1 cellular context compared by ENCODE assay signal in the genomic region with DNA sequence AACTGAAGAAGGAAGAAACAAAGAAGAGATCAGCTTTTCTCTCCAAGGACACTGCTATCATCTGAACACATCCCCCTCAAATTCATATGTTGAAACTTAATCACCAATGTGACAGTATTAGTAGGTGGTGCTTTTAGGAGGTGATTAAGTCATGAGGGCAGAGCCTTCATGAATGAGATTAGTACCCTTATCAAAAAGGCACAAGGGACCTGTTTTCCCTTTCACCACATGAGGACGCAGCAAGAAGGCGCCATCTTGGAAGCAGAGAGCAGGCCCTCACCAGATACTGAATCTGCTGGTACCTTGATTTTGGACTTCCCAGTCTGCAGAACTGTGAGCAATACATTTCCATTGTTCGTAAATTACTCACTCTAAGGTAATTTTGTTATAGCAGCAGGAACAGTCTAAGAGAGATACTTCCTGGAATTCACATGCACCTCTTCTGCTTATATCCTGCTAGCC.
TF ChIP-seq lines count a peak whose summit lies in the region.

No MANE protein-coding gene starts in this region.

TF ChIP-seq in H1, 55 proteins besides CTCF, POLR2A, EP300 and RAD21:
- TF ChIP-seq POLR2AphosphoS5 (IDR thresholded peaks at IDR 0.05; ENCODE audit: low read depth, low read length), result no peak
